Comparison of ENCODE assay signal across 13 cellular contexts in genomic region chr11:73530109-73530508, GRCh38.
DNase-seq lines count a peak whose midpoint lies in the region; ATAC-seq and TF ChIP-seq lines count a peak whose summit lies in the region.
"Had no signal": no experiment of that assay in that cellular context is flagged by ENCODE, and none has a peak within 500 bp of the region (broad histone marks: within the 10 kb centered on the region; RNA-seq: fewer than 3 reads in every experiment).

No MANE protein-coding gene starts in this region.

- H3K27me3 ChIP-seq in cardiac muscle cell (no peaks in the 10 kb centered on the region), upper lobe of right lung (no peaks in the 10 kb centered on the region)

- CTCF ChIA-PET in activated CD8-positive, alpha-beta T cell treated with anti-CD3 and anti-CD28 coated beads for 36 hours (lab: Charles Lee), result no interaction called here

- DNase-seq in cardiac muscle cell (ENCODE audit: low read depth in 1 of 2, low spot score in 1 of 2), result peak in 1 of 2 donors; percentile 2
- no peak for DNase-seq in Right ventricle myocardium inferior (ENCODE audit: missing footprints)
- no peak for DNase-seq in activated CD8-positive, alpha-beta T cell treated with anti-CD3 and anti-CD28 coated beads for 36 hours
- peak; percentile 25 for DNase-seq in iPS DF 4.7 (ENCODE audit: extremely low read depth, low spot score)
- DNase-seq in upper lobe of right lung, result no peak
- DNase-seq in activated T-cell treated with anti-CD3 and anti-CD28 coated beads, Interleukin-2, amount 50 U/mL, for 24 hours, result no peak
- DNase-seq in activated effector memory CD4-positive, alpha-beta T cell treated with Interleukin-2 at 50 U/mL for 16 hours, result no peak
- DNase-seq in HK-2 (ENCODE audit: unreplicated experiment), result no peak
- DNase-seq: activated T-cell treated with anti-CD3 and anti-CD28 coated beads for 4 hours, NCI-H2171 treated with DMSO at 0.1 percent for 48 hours, posterior cingulate gyrus had no signal

- peaks cover 30% of the 10 kb centered on the region for H3K4me1 Mint-ChIP-seq in activated CD8-positive, alpha-beta T cell treated with anti-CD3 and anti-CD28 coated beads for 36 hours (ENCODE audit: low read depth)
- H3K4me1 Mint-ChIP-seq in activated T-cell treated with anti-CD3 and anti-CD28 coated beads, Interleukin-2, amount 50 U/mL, for 24 hours (ENCODE audit: low read depth), result peaks cover 42% of the 10 kb centered on the region

- no peaks in the 10 kb centered on the region for H3K36me3 Mint-ChIP-seq in activated CD8-positive, alpha-beta T cell treated with anti-CD3 and anti-CD28 coated beads for 36 hours (ENCODE audit: low read depth)
- H3K36me3 Mint-ChIP-seq in activated T-cell treated with anti-CD3 and anti-CD28 coated beads, Interleukin-2, amount 50 U/mL, for 24 hours (ENCODE audit: low read depth), result no peaks in the 10 kb centered on the region

- H3K4me3 ChIP-seq in cardiac muscle cell, result no peak overlapping the region
- H3K4me3 ChIP-seq in upper lobe of right lung, result no peak overlapping the region

- TF ChIP-seq CTCF in cardiac muscle cell (IDR thresholded peaks at IDR 0.05; ENCODE audit: low read depth, low read length) (peak; percentile 29), upper lobe of right lung (IDR thresholded peaks at IDR 0.05) (no peak)
- no peak for TF ChIP-seq CTCF in activated CD8-positive, alpha-beta T cell treated with anti-CD3 and anti-CD28 coated beads for 36 hours (IDR thresholded peaks at IDR 0.05)

- H3K27ac ChIP-seq in cardiac muscle cell (no peak overlapping the region), upper lobe of right lung (no peak overlapping the region)
- H3K27ac ChIP-seq: VCaP had no signal

- H3K9me3 ChIP-seq in cardiac muscle cell (ENCODE audit: low read depth) (no peaks in the 10 kb centered on the region), upper lobe of right lung (no peaks in the 10 kb centered on the region)

- no peaks in the 10 kb centered on the region for H3K9me3 Mint-ChIP-seq in activated CD8-positive, alpha-beta T cell treated with anti-CD3 and anti-CD28 coated beads for 36 hours
- no peaks in the 10 kb centered on the region for H3K9me3 Mint-ChIP-seq in activated T-cell treated with anti-CD3 and anti-CD28 coated beads, Interleukin-2, amount 50 U/mL, for 24 hours

- ATAC-seq in Right ventricle myocardium inferior, result no peak
- ATAC-seq in activated CD8-positive, alpha-beta T cell treated with anti-CD3 and anti-CD28 coated beads for 36 hours, result peak; percentile 34
- ATAC-seq in upper lobe of right lung, result peak; percentile 51

- H3K36me3 ChIP-seq in cardiac muscle cell (no peaks in the 10 kb centered on the region), upper lobe of right lung (no peaks in the 10 kb centered on the region)

- peaks cover 15% of the 10 kb centered on the region for H3K4me1 ChIP-seq in cardiac muscle cell (ENCODE audit: low read depth)
- H3K4me1 ChIP-seq in upper lobe of right lung, result peaks cover 24% of the 10 kb centered on the region

- H3K4me3 Mint-ChIP-seq in activated CD8-positive, alpha-beta T cell treated with anti-CD3 and anti-CD28 coated beads for 36 hours, result no peak overlapping the region
- H3K4me3 Mint-ChIP-seq in activated T-cell treated with anti-CD3 and anti-CD28 coated beads, Interleukin-2, amount 50 U/mL, for 24 hours, result no peak overlapping the region
- H3K4me3 Mint-ChIP-seq: brain had no signal

- intact Hi-C loops in Right ventricle myocardium inferior (cut with DNase I), result no loop called here
- intact Hi-C loops in activated CD8-positive, alpha-beta T cell treated with anti-CD3 and anti-CD28 coated beads for 36 hours (cut with micrococcal nuclease), result no loop called here
- intact Hi-C loops in upper lobe of right lung (cut with DNase I), result no loop called here

- POLR2A ChIA-PET in activated CD8-positive, alpha-beta T cell treated with anti-CD3 and anti-CD28 coated beads for 36 hours (lab: Charles Lee), result no interaction called here

- no peaks in the 10 kb centered on the region for H3K27me3 Mint-ChIP-seq in activated CD8-positive, alpha-beta T cell treated with anti-CD3 and anti-CD28 coated beads for 36 hours
- no peaks in the 10 kb centered on the region for H3K27me3 Mint-ChIP-seq in activated T-cell treated with anti-CD3 and anti-CD28 coated beads, Interleukin-2, amount 50 U/mL, for 24 hours
- H3K27me3 Mint-ChIP-seq: brain had no signal

- no peak overlapping the region for H3K27ac Mint-ChIP-seq in activated CD8-positive, alpha-beta T cell treated with anti-CD3 and anti-CD28 coated beads for 36 hours
- no peak overlapping the region for H3K27ac Mint-ChIP-seq in activated T-cell treated with anti-CD3 and anti-CD28 coated beads, Interleukin-2, amount 50 U/mL, for 24 hours
